8 cellular contexts compared by ENCODE assay signal in genomic region chr3:53072653-53073552, GRCh38. TPM values are rescaled to one million over a fixed set of nuclear protein-coding genes. Genes with fewer than 3 reads are reported as not detected.
A peak's percentile ranks its signal among the peaks of the same experiment; 100 is the strongest.
DNase-seq lines count a peak whose midpoint lies in the region; ATAC-seq and TF ChIP-seq lines count a peak whose summit lies in the region.

No MANE protein-coding gene starts in this region.

- peaks cover 18% of the 10 kb centered on the region for H3K4me1 Mint-ChIP-seq in activated CD4-positive, alpha-beta T cell treated with anti-CD3 and anti-CD28 coated beads, Interleukin-2, amount 10 ng/mL, durations not matched to agents 24 days and 14 days

- no peaks in the 10 kb centered on the region for H3K27me3 Mint-ChIP-seq in activated CD4-positive, alpha-beta T cell treated with anti-CD3 and anti-CD28 coated beads, Interleukin-2, amount 10 ng/mL, durations not matched to agents 24 days and 14 days

- no peaks in the 10 kb centered on the region for H3K36me3 Mint-ChIP-seq in activated CD4-positive, alpha-beta T cell treated with anti-CD3 and anti-CD28 coated beads, Interleukin-2, amount 10 ng/mL, durations not matched to agents 24 days and 14 days (ENCODE audit: low read depth)

- DNase-seq in AML-193 (lab: John Stamatoyannopoulos, UW), result peak; percentile 88
- peak; percentile 70 to 93 for DNase-seq in NCI-H526 (lab: John Stamatoyannopoulos, UW)
- peak; percentile 97 for DNase-seq in activated CD4-positive, alpha-beta T cell treated with anti-CD3 and anti-CD28 coated beads, Interleukin-2, amount 10 ng/mL, durations not matched to agents 24 days and 14 days
- DNase-seq in dermis blood vessel endothelial cell, result peak; percentile 86
- peak; percentile 78 to 96 for DNase-seq in lower leg skin (ENCODE audit: low spot score in 2 of 2)
- DNase-seq in stimulated activated CD4-positive, alpha-beta T cell treated with anti-CD3 and anti-CD28 coated beads, Interleukin-4, amount 100 ng/mL, for 4 hours, result peak; percentile 80 to 82

- intact Hi-C loops in activated CD4-positive, alpha-beta T cell treated with anti-CD3 and anti-CD28 coated beads, Interleukin-2, amount 10 ng/mL, durations not matched to agents 24 days and 14 days (cut with micrococcal nuclease), result loop anchor here (1.0 to 5.0 kb wide), 6 partner anchors 29 to 331 kb away; partner anchors contain the start of gene STIMATE
- intact Hi-C loops in lower leg skin (cut with DNase I; ENCODE audit: low total_unique reads), result loop anchor here (10.0 kb wide), 1 partner anchor 218 kb away; no protein-coding TSS in a partner anchor

- H3K9me3 Mint-ChIP-seq in activated CD4-positive, alpha-beta T cell treated with anti-CD3 and anti-CD28 coated beads, Interleukin-2, amount 10 ng/mL, durations not matched to agents 24 days and 14 days, result no peaks in the 10 kb centered on the region

- peak overlapping the region; percentile 94 for H3K27ac Mint-ChIP-seq in activated CD4-positive, alpha-beta T cell treated with anti-CD3 and anti-CD28 coated beads, Interleukin-2, amount 10 ng/mL, durations not matched to agents 24 days and 14 days

- peak overlapping the region; percentile 92 for H3K4me3 Mint-ChIP-seq in activated CD4-positive, alpha-beta T cell treated with anti-CD3 and anti-CD28 coated beads, Interleukin-2, amount 10 ng/mL, durations not matched to agents 24 days and 14 days

- peak in 1 of 3 donors; percentile 96 for TF ChIP-seq CTCF in lower leg skin (IDR thresholded peaks at IDR 0.05)

- H3K4me3 ChIP-seq in lower leg skin (ENCODE audit: low read depth, poor library complexity, severe bottlenecking), result peak overlapping the region; percentile 50

- peak; percentile 91 for ATAC-seq in GM18909 (IDR thresholded peaks at IDR 0.05; ENCODE audit: poor library complexity, unreplicated experiment)
- peak; percentile 86 for ATAC-seq in HG03159 (IDR thresholded peaks at IDR 0.05; ENCODE audit: unreplicated experiment)

- no peak for TF ChIP-seq POLR2A in lower leg skin (IDR thresholded peaks at IDR 0.05)

- 2 to 3% methylated on average over 30 to 32 of the region's 32 CpGs for WGBS in lower leg skin, 2 donors

RNA-seq across cellular contexts. Expression of gene SFMBT1, which starts 27.0 kb away (rescaled TPM):
- total RNA-seq in activated CD4-positive, alpha-beta T cell treated with anti-CD3 and anti-CD28 coated beads, Interleukin-2, amount 10 ng/mL, durations not matched to agents 24 days and 14 days, result 28.6 and 28.8 TPM in 2 replicates
- total RNA-seq in dermis blood vessel endothelial cell, result 3.4 and 3.9 TPM in 2 replicates
- 10 to 100 TPM in 3 of 4 donors, 1 to 10 TPM in 1; 9.5 to 24.3 (median 14.4) TPM for total RNA-seq in lower leg skin

RNA-seq across cellular contexts. Expression of gene RFT1, which starts 57.3 kb away (rescaled TPM):
- total RNA-seq in activated CD4-positive, alpha-beta T cell treated with anti-CD3 and anti-CD28 coated beads, Interleukin-2, amount 10 ng/mL, durations not matched to agents 24 days and 14 days, result 47.4 and 47.6 TPM in 2 replicates
- total RNA-seq in dermis blood vessel endothelial cell (18.3 and 25.5 TPM in 2 replicates), lower leg skin (10 to 100 TPM in 3 of 4 donors, 1 to 10 TPM in 1; 8.6 to 16.1 (median 15.5) TPM)

Comparison
In these comparisons a context has a peak if more than half of its experiments do, and no peak if none do; other contexts are left out.
1. Peak in every context shown above with its lines: DNase-seq, ATAC-seq and H3K4me3 ChIP-seq.